Comparison of ENCODE assay signal across 9 cellular contexts in the genomic region with DNA sequence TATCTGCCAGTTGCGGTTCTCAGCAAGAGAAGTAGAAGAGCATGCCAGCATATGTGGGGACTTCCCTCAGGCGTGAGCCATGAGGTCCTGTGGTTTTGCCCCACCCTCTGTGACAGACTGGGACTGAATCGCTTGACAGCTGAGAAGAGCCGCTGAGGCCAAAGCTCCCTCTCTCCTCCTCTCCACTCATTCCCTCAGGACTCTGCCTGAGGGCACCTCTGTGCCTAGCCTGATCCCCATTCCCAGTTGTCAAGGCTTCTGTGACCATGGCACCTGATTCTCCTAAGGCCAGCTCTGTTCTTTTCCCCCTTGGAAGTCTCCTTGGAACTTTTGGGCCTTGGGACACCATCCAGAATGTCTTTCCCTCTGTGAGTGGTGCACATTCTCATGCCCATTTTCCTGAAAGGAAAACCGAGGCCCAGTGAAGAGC. TPM values are rescaled to one million over a fixed set of nuclear protein-coding genes. Genes with fewer than 3 reads are reported as not detected.
A peak's percentile ranks its signal among the peaks of the same experiment; 100 is the strongest.
DNase-seq lines count a peak whose midpoint lies in the region; ATAC-seq and TF ChIP-seq lines count a peak whose summit lies in the region.
"Had no signal": no experiment of that assay in that cellular context is flagged by ENCODE, and none has a peak within 500 bp of the region (broad histone marks: within the 10 kb centered on the region; RNA-seq: fewer than 3 reads in every experiment).

No MANE protein-coding gene starts in this region.

- ATAC-seq in GM18498 (IDR thresholded peaks at IDR 0.05; ENCODE audit: unreplicated experiment) (peak; percentile 78), HG03342 (IDR thresholded peaks at IDR 0.05; ENCODE audit: unreplicated experiment) (peak; percentile 66), left lung (peak; percentile 85), upper lobe of right lung (peak; percentile 86)
- peak; percentile 75 for ATAC-seq in activated CD8-positive, alpha-beta T cell treated with anti-CD3 and anti-CD28 coated beads, Interleukin-2, amount 10 ng/mL, durations not matched to agents 7 days and 5 days

- H3K79me2 ChIP-seq in smooth muscle cell (ENCODE audit: low read depth) = no peaks in the 10 kb centered on the region

- TF ChIP-seq CTCF in left lung (IDR thresholded peaks at IDR 0.05) = no peak
- no peak for TF ChIP-seq CTCF in upper lobe of right lung (IDR thresholded peaks at IDR 0.05)
- no peak for TF ChIP-seq CTCF in smooth muscle cell (IDR thresholded peaks at IDR 0.05; ENCODE audit: borderline replicate concordance, insufficient read depth, poor library complexity, severe bottlenecking)
- TF ChIP-seq CTCF in osteocyte (IDR thresholded peaks at IDR 0.05) = no peak

- H3K4me1 ChIP-seq in left lung (peaks cover 5 to 20% of the 10 kb centered on the region in 2 donors), upper lobe of right lung (peaks cover 10% of the 10 kb centered on the region), smooth muscle cell (ENCODE audit: low read depth) (no peaks in the 10 kb centered on the region)

- H3K4me3 ChIP-seq in left lung (peak overlapping the region in 1 of 2 donors; percentile 11), upper lobe of right lung (no peak overlapping the region), smooth muscle cell (no peak overlapping the region)

- no peaks in the 10 kb centered on the region for H3K27me3 Mint-ChIP-seq in activated CD8-positive, alpha-beta T cell treated with anti-CD3 and anti-CD28 coated beads, Interleukin-2, amount 10 ng/mL, durations not matched to agents 7 days and 5 days (ENCODE audit: low read depth)
- H3K27me3 Mint-ChIP-seq in osteocyte (ENCODE audit: unreplicated experiment) = peaks cover 4% of the 10 kb centered on the region

- CTCF ChIA-PET in activated CD8-positive, alpha-beta T cell treated with anti-CD3 and anti-CD28 coated beads, Interleukin-2, amount 10 ng/mL, durations not matched to agents 7 days and 5 days (lab: Charles Lee) = interaction anchor here (1.1 kb wide), 1 partner anchor 138 kb away, joined by 3 read pairs; no protein-coding TSS in a partner anchor

- H3K27ac ChIP-seq in left lung (peak overlapping the region in 1 of 2 donors; percentile 37), upper lobe of right lung (peak overlapping the region; percentile 58), smooth muscle cell (ENCODE audit: low read depth) (no peak overlapping the region)

- H3K9me3 Mint-ChIP-seq in activated CD8-positive, alpha-beta T cell treated with anti-CD3 and anti-CD28 coated beads, Interleukin-2, amount 10 ng/mL, durations not matched to agents 7 days and 5 days (ENCODE audit: insufficient read depth) = no peaks in the 10 kb centered on the region
- H3K9me3 Mint-ChIP-seq in osteocyte (ENCODE audit: unreplicated experiment) = peaks cover 6% of the 10 kb centered on the region

- H3K27ac Mint-ChIP-seq in activated CD8-positive, alpha-beta T cell treated with anti-CD3 and anti-CD28 coated beads, Interleukin-2, amount 10 ng/mL, durations not matched to agents 7 days and 5 days = peak overlapping the region; percentile 32
- no peak overlapping the region for H3K27ac Mint-ChIP-seq in osteocyte (ENCODE audit: unreplicated experiment)

- no peaks in the 10 kb centered on the region for H4K20me1 ChIP-seq in smooth muscle cell (ENCODE audit: low read depth)

- no peaks in the 10 kb centered on the region for H3K27me3 ChIP-seq in left lung
- H3K27me3 ChIP-seq in upper lobe of right lung = no peaks in the 10 kb centered on the region
- H3K27me3 ChIP-seq in smooth muscle cell (ENCODE audit: low read depth) = no peaks in the 10 kb centered on the region

- no peaks in the 10 kb centered on the region for H3K9me3 ChIP-seq in left lung
- H3K9me3 ChIP-seq in upper lobe of right lung = no peaks in the 10 kb centered on the region
- no peaks in the 10 kb centered on the region for H3K9me3 ChIP-seq in smooth muscle cell (replicated peaks; ENCODE audit: low read depth)

- H3K36me3 ChIP-seq in left lung = no peaks in the 10 kb centered on the region
- no peaks in the 10 kb centered on the region for H3K36me3 ChIP-seq in upper lobe of right lung
- no peaks in the 10 kb centered on the region for H3K36me3 ChIP-seq in smooth muscle cell (ENCODE audit: low read depth)

- intact Hi-C loops in left lung (cut with DNase I) (no loop called here), upper lobe of right lung (cut with DNase I) (no loop called here), posterior cingulate gyrus (cut with DNase I) (no loop called here)

- peaks cover 12% of the 10 kb centered on the region for H3K4me1 Mint-ChIP-seq in activated CD8-positive, alpha-beta T cell treated with anti-CD3 and anti-CD28 coated beads, Interleukin-2, amount 10 ng/mL, durations not matched to agents 7 days and 5 days (ENCODE audit: low read depth)
- H3K4me1 Mint-ChIP-seq in osteocyte (ENCODE audit: unreplicated experiment) = no peaks in the 10 kb centered on the region

- no peak overlapping the region for H3K9ac ChIP-seq in smooth muscle cell (ENCODE audit: low read depth)

- POLR2A ChIA-PET in activated CD8-positive, alpha-beta T cell treated with anti-CD3 and anti-CD28 coated beads, Interleukin-2, amount 10 ng/mL, durations not matched to agents 7 days and 5 days (lab: Charles Lee) = no interaction called here

- 70% methylated on average over 5 of the region's 5 CpGs for WGBS in smooth muscle cell (ENCODE audit: low lambda C conversion rate)

- H3K4me2 ChIP-seq in smooth muscle cell = no peak overlapping the region

- no peak overlapping the region for H3K4me3 Mint-ChIP-seq in activated CD8-positive, alpha-beta T cell treated with anti-CD3 and anti-CD28 coated beads, Interleukin-2, amount 10 ng/mL, durations not matched to agents 7 days and 5 days
- H3K4me3 Mint-ChIP-seq in osteocyte (ENCODE audit: unreplicated experiment) = no peak overlapping the region

- H2AFZ ChIP-seq in smooth muscle cell (ENCODE audit: low read depth) = no peak overlapping the region

- peak; percentile 44 for DNase-seq in activated CD8-positive, alpha-beta T cell treated with anti-CD3 and anti-CD28 coated beads, Interleukin-2, amount 10 ng/mL, durations not matched to agents 7 days and 5 days
- DNase-seq in left lung = peak in 1 of 2 donors; percentile 79
- peak; percentile 71 for DNase-seq in upper lobe of right lung
- DNase-seq in smooth muscle cell (lab: John Stamatoyannopoulos, UW; ENCODE audit: unreplicated experiment) = no peak
- no peak for DNase-seq in posterior cingulate gyrus
- no peak for DNase-seq in osteocyte (ENCODE audit: extremely low spot score, unreplicated experiment)

- H3F3A ChIP-seq in smooth muscle cell (ENCODE audit: low read depth) = no peaks in the 10 kb centered on the region

- H3K36me3 Mint-ChIP-seq in activated CD8-positive, alpha-beta T cell treated with anti-CD3 and anti-CD28 coated beads, Interleukin-2, amount 10 ng/mL, durations not matched to agents 7 days and 5 days (ENCODE audit: low read depth) = no peaks in the 10 kb centered on the region
- no peaks in the 10 kb centered on the region for H3K36me3 Mint-ChIP-seq in osteocyte (ENCODE audit: unreplicated experiment)

RNA-seq across cellular contexts. Expression of gene ART5, which starts 27.0 kb away (rescaled TPM):
- total RNA-seq in activated CD8-positive, alpha-beta T cell treated with anti-CD3 and anti-CD28 coated beads, Interleukin-2, amount 10 ng/mL, durations not matched to agents 7 days and 5 days = not detected
- total RNA-seq in left lung (under 1 TPM; 0.24 to 0.87 TPM), upper lobe of right lung (1.2 TPM), smooth muscle cell (3.5 and 4.8 TPM in 2 replicates), osteocyte (0.38 and 0.57 TPM in 2 replicates)
- 2.4 and 5.2 TPM in 2 replicates for polyA plus RNA-seq in smooth muscle cell
- total RNA-seq: renal cortical epithelial cell had no signal

RNA-seq across cellular contexts. Expression of gene ART1, which starts 30.2 kb away (rescaled TPM):
- not detected for total RNA-seq in activated CD8-positive, alpha-beta T cell treated with anti-CD3 and anti-CD28 coated beads, Interleukin-2, amount 10 ng/mL, durations not matched to agents 7 days and 5 days
- under 1 TPM in 1 of 2 donors, not detected in 1; 0.55 TPM for total RNA-seq in left lung
- 0.29 TPM for total RNA-seq in upper lobe of right lung
- not detected in 2 replicates for total RNA-seq in smooth muscle cell
- polyA plus RNA-seq in smooth muscle cell = not detected in 2 replicates
- not detected in 2 replicates for total RNA-seq in osteocyte
- total RNA-seq: renal cortical epithelial cell had no signal

RNA-seq across cellular contexts. Expression of gene CHRNA10, which starts 56.4 kb away (rescaled TPM):
- 1 to 10 TPM; 2.6 to 3.0 TPM for total RNA-seq in activated CD8-positive, alpha-beta T cell treated with anti-CD3 and anti-CD28 coated beads, Interleukin-2, amount 10 ng/mL, durations not matched to agents 7 days and 5 days
- total RNA-seq in left lung = 1 to 10 TPM in 1 of 2 donors, under 1 TPM in 1; 0.67 to 1.5 TPM
- total RNA-seq in upper lobe of right lung = 1.2 TPM
- 0.58 and 1.0 TPM in 2 replicates for total RNA-seq in smooth muscle cell
- polyA plus RNA-seq in smooth muscle cell = 0.41 and 2.3 TPM in 2 replicates
- total RNA-seq in osteocyte = 0.94 and 1.1 TPM in 2 replicates

Comparison
In these comparisons a context has a peak if more than half of its experiments do, and no peak if none do; other contexts are left out.
1. DNase-seq: peak in activated CD8-positive, alpha-beta T cell treated with anti-CD3 and anti-CD28 coated beads, Interleukin-2, amount 10 ng/mL, durations not matched to agents 7 days and 5 days (single experiment) and upper lobe of right lung (single experiment); none in smooth muscle cell (single experiment), posterior cingulate gyrus (0 of 10) and osteocyte (single experiment).
2. Peak in every context shown above with its lines, with median percentiles within 50 percentile points of each other: ATAC-seq.